ENCODE assay signal across 8 cellular contexts in genomic region chr6:79671605-79672266, GRCh38. TPM values are rescaled to one million over a fixed set of nuclear protein-coding genes. Genes with fewer than 3 reads are reported as not detected.
DNase-seq lines count a peak whose midpoint lies in the region; ATAC-seq and TF ChIP-seq lines count a peak whose summit lies in the region.

No MANE protein-coding gene starts in this region.

- no peak overlapping the region for H3K27ac ChIP-seq in CD8-positive, alpha-beta memory T cell (ENCODE audit: low read depth, low read length)
- peak overlapping the region; percentile 68 for H3K27ac ChIP-seq in foreskin keratinocyte

- POLR2A ChIA-PET in CD8-positive, alpha-beta memory T cell (lab: Charles Lee): interaction anchor here (0.6 kb wide), 1 partner anchor 36 kb away, joined by 5 read pairs; no protein-coding TSS in a partner anchor

- TF ChIP-seq CTCF in foreskin keratinocyte (conservative IDR thresholded peaks at IDR 0.05): peak; percentile 15

- H3K36me3 ChIP-seq in CD8-positive, alpha-beta memory T cell (ENCODE audit: insufficient read depth, low read length): no peaks in the 10 kb centered on the region

- no peak overlapping the region for H3K4me3 ChIP-seq in CD8-positive, alpha-beta memory T cell (ENCODE audit: low read length)

- no peaks in the 10 kb centered on the region for H3K27me3 ChIP-seq in CD8-positive, alpha-beta memory T cell (ENCODE audit: insufficient read depth, low read length, poor library complexity, severe bottlenecking)
- no peaks in the 10 kb centered on the region for H3K27me3 ChIP-seq in foreskin keratinocyte

- no peaks in the 10 kb centered on the region for H3K9me3 ChIP-seq in CD8-positive, alpha-beta memory T cell (ENCODE audit: low read length)

- peaks cover 0 to 7% (median 0%) of the 10 kb centered on the region in 5 donors for H3K9me3 Mint-ChIP-seq in CD8-positive, alpha-beta memory T cell
- no peaks in the 10 kb centered on the region for H3K9me3 Mint-ChIP-seq in activated T-cell treated with anti-CD3 and anti-CD28 coated beads, Interleukin-2, amount 50 U/mL, for 72 hours

- H3K4me1 Mint-ChIP-seq in CD8-positive, alpha-beta memory T cell: peaks cover 24 to 40% (median 27%) of the 10 kb centered on the region in 3 donors
- peaks cover 23% of the 10 kb centered on the region for H3K4me1 Mint-ChIP-seq in activated T-cell treated with anti-CD3 and anti-CD28 coated beads, Interleukin-2, amount 50 U/mL, for 72 hours (ENCODE audit: low read depth)

- H3K27me3 Mint-ChIP-seq in CD8-positive, alpha-beta memory T cell: peaks cover 0 to 2% of the 10 kb centered on the region in 2 donors
- no peaks in the 10 kb centered on the region for H3K27me3 Mint-ChIP-seq in activated T-cell treated with anti-CD3 and anti-CD28 coated beads, Interleukin-2, amount 50 U/mL, for 72 hours (ENCODE audit: low read depth)

- H3K36me3 Mint-ChIP-seq in CD8-positive, alpha-beta memory T cell: no peaks in the 10 kb centered on the region
- H3K36me3 Mint-ChIP-seq in activated T-cell treated with anti-CD3 and anti-CD28 coated beads, Interleukin-2, amount 50 U/mL, for 72 hours (ENCODE audit: insufficient read depth in 2 of 2): no peaks in the 10 kb centered on the region

- DNase-seq in CD8-positive, alpha-beta memory T cell: peak in 4 of 5 donors; percentile 1 to 58 (median 36)
- peak; percentile 76 for DNase-seq in NCI-H2196 treated with DMSO at 0.1 percent for 48 hours (lab: John Stamatoyannopoulos, UW; ENCODE audit: unreplicated experiment)
- peak; percentile 45 to 59 for DNase-seq in activated T-cell treated with anti-CD3 and anti-CD28 coated beads, Interleukin-2, amount 50 U/mL, for 72 hours
- DNase-seq in foreskin keratinocyte: peak; percentile 39 to 80
- peak; percentile 26 to 41 for DNase-seq in stimulated activated CD4-positive, alpha-beta T cell treated with anti-CD3 and anti-CD28 coated beads, Interleukin-15, amount 100 ng/mL, for 48 hours (ENCODE audit: low read depth in 2 of 2)
- no peak for DNase-seq in cerebellum (ENCODE audit: low spot score)

- CTCF ChIA-PET in CD8-positive, alpha-beta memory T cell (lab: Charles Lee): interaction anchor here (1.1 to 1.6 kb wide), 3 partner anchors 9 to 31 kb away, joined by 3 to 4 read pairs (median 3); no protein-coding TSS in a partner anchor

- H3K27ac Mint-ChIP-seq in CD8-positive, alpha-beta memory T cell: peak overlapping the region in 7 of 8 donors; percentile 7 to 85 (median 55)
- peak overlapping the region; percentile 92 for H3K27ac Mint-ChIP-seq in activated T-cell treated with anti-CD3 and anti-CD28 coated beads, Interleukin-2, amount 50 U/mL, for 72 hours

- peak; percentile 88 to 92 for ATAC-seq in activated T-cell treated with anti-CD3 and anti-CD28 coated beads, Interleukin-2, amount 50 U/mL, for 72 hours (replicated peaks in 1 of 2)
- ATAC-seq in foreskin keratinocyte: peak; percentile 94
- ATAC-seq in GM21423 (IDR thresholded peaks at IDR 0.05; ENCODE audit: unreplicated experiment): no peak
- ATAC-seq in GM18502 (IDR thresholded peaks at IDR 0.05; ENCODE audit: poor library complexity, unreplicated experiment): no peak

- peak overlapping the region in 5 of 7 donors; percentile 3 to 47 (median 27) for H3K4me3 Mint-ChIP-seq in CD8-positive, alpha-beta memory T cell
- H3K4me3 Mint-ChIP-seq in activated T-cell treated with anti-CD3 and anti-CD28 coated beads, Interleukin-2, amount 50 U/mL, for 72 hours: peak overlapping the region; percentile 40 to 66

- H3K4me1 ChIP-seq in CD8-positive, alpha-beta memory T cell (ENCODE audit: insufficient read depth, low read length): peaks cover 40% of the 10 kb centered on the region
- peaks cover 18% of the 10 kb centered on the region for H3K4me1 ChIP-seq in foreskin keratinocyte

RNA-seq across cellular contexts. Expression of gene SH3BGRL2, which starts 40.6 kb away (rescaled TPM):
- under 1 TPM; 0.64 to 0.81 TPM for total RNA-seq in CD8-positive, alpha-beta memory T cell
- polyA plus RNA-seq in CD8-positive, alpha-beta memory T cell: 0.95 TPM
- under 1 TPM; 0.62 to 0.63 TPM for total RNA-seq in activated T-cell treated with anti-CD3 and anti-CD28 coated beads, Interleukin-2, amount 50 U/mL, for 72 hours
- total RNA-seq in foreskin keratinocyte (5.7 and 8.6 TPM in 2 replicates), cerebellum (26.1 TPM)
- polyA plus RNA-seq in foreskin keratinocyte: 2.0 and 2.5 TPM in 2 replicates

Comparison
In these comparisons a context has a peak if more than half of its experiments do, and no peak if none do; other contexts are left out.
1. ATAC-seq: peak in activated T-cell treated with anti-CD3 and anti-CD28 coated beads, Interleukin-2, amount 50 U/mL, for 72 hours (2 of 2) and foreskin keratinocyte (single experiment); none in GM21423 (single experiment) and GM18502 (single experiment).